ENCODE assay signal across 20 cellular contexts in the genomic region with DNA sequence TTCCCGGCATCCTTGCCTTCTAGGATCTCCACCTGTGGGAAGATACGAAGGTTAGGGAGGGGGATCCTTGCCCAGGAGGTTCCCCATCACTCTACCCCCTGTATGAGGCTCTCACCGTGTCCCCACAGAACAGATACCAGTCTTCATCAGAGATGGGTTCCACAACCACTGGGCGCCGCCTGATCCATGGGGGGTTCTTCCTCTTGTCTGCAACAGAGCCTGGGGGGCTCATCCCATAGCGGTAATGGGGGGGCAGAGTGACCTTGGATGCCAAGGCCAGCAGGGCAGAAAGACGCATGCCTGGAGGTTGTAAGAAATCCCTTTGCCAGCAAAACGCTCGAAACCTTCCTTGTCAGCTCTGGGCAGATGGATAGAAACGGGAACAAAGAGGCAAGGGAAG. TPM values are rescaled to one million over a fixed set of nuclear protein-coding genes. Genes with fewer than 3 reads are reported as not detected.
DNase-seq lines count a peak whose midpoint lies in the region; ATAC-seq and TF ChIP-seq lines count a peak whose summit lies in the region.
"Had no signal": no experiment of that assay in that cellular context is flagged by ENCODE, and none has a peak within 500 bp of the region (broad histone marks: within the 10 kb centered on the region; RNA-seq: fewer than 3 reads in every experiment).

No MANE protein-coding gene starts in this region.

- 96% methylated on average over 10 of the region's 10 CpGs for WGBS in SK-N-SH (ENCODE audit: low lambda C conversion rate)

- TF ChIP-seq RAD21 in SK-N-SH (IDR thresholded peaks at IDR 0.05; ENCODE audit: low read length), result no peak

- H3K79me2 ChIP-seq in SK-N-SH (ENCODE audit: insufficient read depth), result peaks cover 25% of the 10 kb centered on the region

- no peak overlapping the region for H3K4me3 ChIP-seq in SK-N-SH (ENCODE audit: low read depth in 2 of 2, low read length in 1 of 2)

- no peaks in the 10 kb centered on the region for H4K20me1 ChIP-seq in SK-N-SH (ENCODE audit: insufficient read depth)

- H3K36me3 ChIP-seq in SK-N-SH (replicated peaks in 1 of 2; ENCODE audit: control insufficient read depth in 1 of 2, insufficient read depth in 2 of 2, low read length in 1 of 2), result peaks cover 14 to 55% of the 10 kb centered on the region in 2 experiments

- peaks cover 19% of the 10 kb centered on the region for H3K4me1 Mint-ChIP-seq in T-helper 2 cell treated with Interferon-gamma antibody and Interleukin-4, amounts not matched to agents 5 μg/mL and 100 μg/mL, for 36 hours (ENCODE audit: low read depth)
- peaks cover 22 to 26% of the 10 kb centered on the region in 2 donors for H3K4me1 Mint-ChIP-seq in natural killer cell treated with Interleukin-12 subunit alpha and Interleukin-12 subunit beta and Interleukin-15 and Interleukin-18, amount 100 ng/mL, for 72 hours (ENCODE audit: low read depth in 2 of 2)
- H3K4me1 Mint-ChIP-seq in natural killer cell, result peaks cover 20 to 23% of the 10 kb centered on the region in 2 donors
- peaks cover 36% of the 10 kb centered on the region for H3K4me1 Mint-ChIP-seq in brain
- peaks cover 28% of the 10 kb centered on the region for H3K4me1 Mint-ChIP-seq in stimulated activated effector memory CD8-positive, alpha-beta T cell treated with anti-CD3 and anti-CD28 coated beads, Interleukin-12 subunit alpha, Interleukin-12 subunit beta, amount 100 ng/mL, for 72 hours

- H3K4me2 ChIP-seq in SK-N-SH, result no peak overlapping the region

- no peaks in the 10 kb centered on the region for H3K27me3 ChIP-seq in SK-N-SH (ENCODE audit: insufficient read depth)

- no peak overlapping the region for H3K9ac ChIP-seq in SK-N-SH

- TF ChIP-seq EP300 in SK-N-SH (IDR thresholded peaks at IDR 0.05; ENCODE audit: borderline replicate concordance in 1 of 2, low read depth in 1 of 2, low read length in 1 of 2), result no peak

- H3K27me3 Mint-ChIP-seq in T-helper 2 cell treated with Interferon-gamma antibody and Interleukin-4, amounts not matched to agents 5 μg/mL and 100 μg/mL, for 36 hours (ENCODE audit: low read depth), result no peaks in the 10 kb centered on the region
- no peaks in the 10 kb centered on the region for H3K27me3 Mint-ChIP-seq in natural killer cell treated with Interleukin-12 subunit alpha and Interleukin-12 subunit beta and Interleukin-15 and Interleukin-18, amount 100 ng/mL, for 72 hours
- H3K27me3 Mint-ChIP-seq in natural killer cell (ENCODE audit: low read depth in 2 of 2) (no peaks in the 10 kb centered on the region), brain (peaks cover 6% of the 10 kb centered on the region)

- ATAC-seq in natural killer cell treated with Interleukin-12 subunit alpha and Interleukin-12 subunit beta and Interleukin-15 and Interleukin-18, amount 100 ng/mL, for 72 hours, result no peak
- ATAC-seq in natural killer cell, result no peak
- no peak for ATAC-seq in stimulated activated effector memory CD8-positive, alpha-beta T cell treated with anti-CD3 and anti-CD28 coated beads, Interleukin-12 subunit alpha, Interleukin-12 subunit beta, amount 100 ng/mL, for 72 hours
- ATAC-seq: HepG2, Right ventricle myocardium inferior had no signal

- POLR2A ChIA-PET in SK-N-SH (lab: Yijun Ruan, JAX), result no interaction called here

- H3K27ac Mint-ChIP-seq in T-helper 2 cell treated with Interferon-gamma antibody and Interleukin-4, amounts not matched to agents 5 μg/mL and 100 μg/mL, for 36 hours, result peak overlapping the region; percentile 31
- H3K27ac Mint-ChIP-seq in natural killer cell treated with Interleukin-12 subunit alpha and Interleukin-12 subunit beta and Interleukin-15 and Interleukin-18, amount 100 ng/mL, for 72 hours, result peak overlapping the region; percentile 31 to 40
- H3K27ac Mint-ChIP-seq in natural killer cell (peak overlapping the region in 1 of 2 donors; percentile 70), brain (peak overlapping the region in 3 of 5 experiments; percentile 11 to 69 (median 53))
- peak overlapping the region; percentile 78 for H3K27ac Mint-ChIP-seq in stimulated activated effector memory CD8-positive, alpha-beta T cell treated with anti-CD3 and anti-CD28 coated beads, Interleukin-12 subunit alpha, Interleukin-12 subunit beta, amount 100 ng/mL, for 72 hours

- H3K4me3 Mint-ChIP-seq in T-helper 2 cell treated with Interferon-gamma antibody and Interleukin-4, amounts not matched to agents 5 μg/mL and 100 μg/mL, for 36 hours, result no peak overlapping the region
- H3K4me3 Mint-ChIP-seq in natural killer cell treated with Interleukin-12 subunit alpha and Interleukin-12 subunit beta and Interleukin-15 and Interleukin-18, amount 100 ng/mL, for 72 hours, result peak overlapping the region; percentile 67
- H3K4me3 Mint-ChIP-seq in natural killer cell, result no peak overlapping the region
- H3K4me3 Mint-ChIP-seq in brain, result peak overlapping the region in 4 of 5 experiments; percentile 24 to 86 (median 64)
- peak overlapping the region; percentile 91 for H3K4me3 Mint-ChIP-seq in stimulated activated effector memory CD8-positive, alpha-beta T cell treated with anti-CD3 and anti-CD28 coated beads, Interleukin-12 subunit alpha, Interleukin-12 subunit beta, amount 100 ng/mL, for 72 hours
- H3K4me3 Mint-ChIP-seq: HFFc6 had no signal

- H3K4me1 ChIP-seq in SK-N-SH (ENCODE audit: control insufficient read depth in 1 of 2, insufficient read depth in 2 of 2, low read depth in 1 of 2, low read length in 1 of 2), result peaks cover 5 to 6% of the 10 kb centered on the region in 2 experiments; a peak in 3 of 4 replicates

- H3K9me2 ChIP-seq in SK-N-SH, result no peaks in the 10 kb centered on the region

- intact Hi-C loops in natural killer cell (cut with micrococcal nuclease), result no loop called here

- H3K27ac ChIP-seq in SK-N-SH (ENCODE audit: low read depth in 2 of 2, low read length in 1 of 2), result no peak overlapping the region; a peak in 1 of 4 replicates
- H3K27ac ChIP-seq: C4-2B had no signal

- no peaks in the 10 kb centered on the region for H3K9me3 ChIP-seq in SK-N-SH

- peaks cover 32% of the 10 kb centered on the region for H3K36me3 Mint-ChIP-seq in T-helper 2 cell treated with Interferon-gamma antibody and Interleukin-4, amounts not matched to agents 5 μg/mL and 100 μg/mL, for 36 hours (ENCODE audit: low read depth)
- H3K36me3 Mint-ChIP-seq in natural killer cell treated with Interleukin-12 subunit alpha and Interleukin-12 subunit beta and Interleukin-15 and Interleukin-18, amount 100 ng/mL, for 72 hours, result peaks cover 14% of the 10 kb centered on the region
- H3K36me3 Mint-ChIP-seq in natural killer cell (no peaks in the 10 kb centered on the region), brain (peaks cover 3% of the 10 kb centered on the region)
- H3K36me3 Mint-ChIP-seq in stimulated activated effector memory CD8-positive, alpha-beta T cell treated with anti-CD3 and anti-CD28 coated beads, Interleukin-12 subunit alpha, Interleukin-12 subunit beta, amount 100 ng/mL, for 72 hours, result peaks cover 61% of the 10 kb centered on the region

- peaks cover 21% of the 10 kb centered on the region for H3F3A ChIP-seq in SK-N-SH (replicated peaks; ENCODE audit: insufficient read depth)

- TF ChIP-seq CTCF in natural killer cell (IDR thresholded peaks at IDR 0.05), result no peak
- TF ChIP-seq CTCF in brain (conservative IDR thresholded peaks at IDR 0.05), result no peak
- no peak for TF ChIP-seq CTCF in SK-N-SH (IDR thresholded peaks at IDR 0.05)

- no peaks in the 10 kb centered on the region for H3K9me3 Mint-ChIP-seq in T-helper 2 cell treated with Interferon-gamma antibody and Interleukin-4, amounts not matched to agents 5 μg/mL and 100 μg/mL, for 36 hours
- H3K9me3 Mint-ChIP-seq in natural killer cell treated with Interleukin-12 subunit alpha and Interleukin-12 subunit beta and Interleukin-15 and Interleukin-18, amount 100 ng/mL, for 72 hours, result no peaks in the 10 kb centered on the region
- no peaks in the 10 kb centered on the region for H3K9me3 Mint-ChIP-seq in natural killer cell
- no peaks in the 10 kb centered on the region for H3K9me3 Mint-ChIP-seq in brain
- H3K9me3 Mint-ChIP-seq in stimulated activated effector memory CD8-positive, alpha-beta T cell treated with anti-CD3 and anti-CD28 coated beads, Interleukin-12 subunit alpha, Interleukin-12 subunit beta, amount 100 ng/mL, for 72 hours, result no peaks in the 10 kb centered on the region
- H3K9me3 Mint-ChIP-seq: HFFc6 had no signal

- CTCF ChIA-PET in SK-N-SH (lab: Yijun Ruan, JAX), result interaction anchor here (0.7 to 8.6 kb wide), 6 partner anchors 9 to 190 kb away, joined by 3 to 42 read pairs (median 4); partner anchors contain the start of genes HDGF and ISG20L2

- no peak for DNase-seq in T-helper 2 cell treated with Interferon-gamma antibody and Interleukin-4, amounts not matched to agents 5 μg/mL and 100 μg/mL, for 36 hours (ENCODE audit: low spot score)
- no peak for DNase-seq in T-helper 2 cell
- DNase-seq in natural killer cell treated with Interleukin-12 subunit alpha and Interleukin-12 subunit beta and Interleukin-15 and Interleukin-18, amount 100 ng/mL, for 72 hours (ENCODE audit: low spot score), result no peak
- no peak for DNase-seq in natural killer cell
- no peak for DNase-seq in stimulated activated effector memory CD8-positive, alpha-beta T cell treated with anti-CD3 and anti-CD28 coated beads, Interleukin-12 subunit alpha, Interleukin-12 subunit beta, amount 100 ng/mL, for 72 hours (ENCODE audit: low spot score in 2 of 2)
- no peak for DNase-seq in HuH-7 (ENCODE audit: low spot score)
- DNase-seq in SK-N-SH, result no peak
- DNase-seq: 8988T, GF-D8, GOT3, HFFc6, Kasumi-1, NCI-H187 treated with DMSO at 0.1 percent for 48 hours, NCI-H2171, NCI-H446 treated with DMSO at 0.1 percent for 48 hours, NCI-H748 treated with DMSO at 0.1 percent for 48 hours had no signal

- H2AFZ ChIP-seq in SK-N-SH (ENCODE audit: low read depth), result no peak overlapping the region

RNA-seq across cellular contexts. Expression of gene MRPL24, which starts 2.5 kb away (rescaled TPM):
- total RNA-seq in natural killer cell treated with Interleukin-12 subunit alpha and Interleukin-12 subunit beta and Interleukin-15 and Interleukin-18, amount 100 ng/mL, for 72 hours, result 10 to 100 TPM; 52.9 to 71.2 TPM
- 10 to 100 TPM; 15.9 to 19.7 (median 18.7) TPM for total RNA-seq in natural killer cell
- polyA plus RNA-seq in brain (ENCODE audit: insufficient read depth, low read depth, low replicate concordance), result 111 TPM
- 149 and 171 TPM in 2 replicates for polyA plus RNA-seq in SK-N-SH (2012; rRNA removed)
- 141 and 142 TPM in 2 replicates for polyA plus RNA-seq in SK-N-SH (2012; cell fraction: cytosol; rRNA removed)
- 99.8 and 109 TPM in 2 replicates for polyA plus RNA-seq in SK-N-SH (2012; cell fraction: nucleus; rRNA removed)

RNA-seq across cellular contexts. Expression of gene ISG20L2, which starts 9.8 kb away (rescaled TPM):
- total RNA-seq in natural killer cell treated with Interleukin-12 subunit alpha and Interleukin-12 subunit beta and Interleukin-15 and Interleukin-18, amount 100 ng/mL, for 72 hours, result 10 to 100 TPM; 67.5 to 97.5 TPM
- total RNA-seq in natural killer cell, result 10 to 100 TPM; 60.3 to 71.9 (median 68.7) TPM
- polyA plus RNA-seq in brain (ENCODE audit: insufficient read depth, low read depth, low replicate concordance), result 41.5 TPM
- polyA plus RNA-seq in SK-N-SH (2012; rRNA removed), result 31.6 and 44.3 TPM in 2 replicates
- polyA plus RNA-seq in SK-N-SH (2012; cell fraction: cytosol; rRNA removed), result 28.2 and 36.0 TPM in 2 replicates
- 22.9 and 32.5 TPM in 2 replicates for polyA plus RNA-seq in SK-N-SH (2012; cell fraction: nucleus; rRNA removed)

RNA-seq across cellular contexts. Expression of gene METTL25B, which starts 10.1 kb away (rescaled TPM):
- 10 to 100 TPM; 33.0 to 37.4 TPM for total RNA-seq in natural killer cell treated with Interleukin-12 subunit alpha and Interleukin-12 subunit beta and Interleukin-15 and Interleukin-18, amount 100 ng/mL, for 72 hours
- 10 to 100 TPM; 23.5 to 25.3 (median 23.8) TPM for total RNA-seq in natural killer cell
- polyA plus RNA-seq in brain (ENCODE audit: insufficient read depth, low read depth, low replicate concordance) (46.8 TPM), SK-N-SH (2012; rRNA removed) (20.1 and 21.2 TPM in 2 replicates)
- polyA plus RNA-seq in SK-N-SH (2012; cell fraction: cytosol; rRNA removed), result 10.7 and 14.0 TPM in 2 replicates
- polyA plus RNA-seq in SK-N-SH (2012; cell fraction: nucleus; rRNA removed), result 51.7 and 72.4 TPM in 2 replicates

RNA-seq across cellular contexts. Expression of gene HDGF, which starts 13.1 kb away (rescaled TPM):
- 100 to 1,000 TPM; 208 to 308 TPM for total RNA-seq in natural killer cell treated with Interleukin-12 subunit alpha and Interleukin-12 subunit beta and Interleukin-15 and Interleukin-18, amount 100 ng/mL, for 72 hours
- 100 to 1,000 TPM in 1 of 3 donors, 10 to 100 TPM in 2; 95.3 to 110 (median 96.6) TPM for total RNA-seq in natural killer cell
- polyA plus RNA-seq in brain (ENCODE audit: insufficient read depth, low read depth, low replicate concordance) (502 TPM), SK-N-SH (2012; rRNA removed) (152 and 166 TPM in 2 replicates)
- polyA plus RNA-seq in SK-N-SH (2012; cell fraction: cytosol; rRNA removed), result 192 and 197 TPM in 2 replicates
- polyA plus RNA-seq in SK-N-SH (2012; cell fraction: nucleus; rRNA removed), result 145 and 148 TPM in 2 replicates

RNA-seq across cellular contexts. Expression of gene PRCC, which starts 28.9 kb away (rescaled TPM):
- 100 to 1,000 TPM in 1 of 2 donors, 10 to 100 TPM in 1; 86.2 to 116 TPM for total RNA-seq in natural killer cell treated with Interleukin-12 subunit alpha and Interleukin-12 subunit beta and Interleukin-15 and Interleukin-18, amount 100 ng/mL, for 72 hours
- 10 to 100 TPM; 66.5 to 92.4 (median 69.1) TPM for total RNA-seq in natural killer cell
- 111 TPM for polyA plus RNA-seq in brain (ENCODE audit: insufficient read depth, low read depth, low replicate concordance)
- polyA plus RNA-seq in SK-N-SH (2012; rRNA removed), result 39.2 and 51.8 TPM in 2 replicates
- polyA plus RNA-seq in SK-N-SH (2012; cell fraction: cytosol; rRNA removed), result 33.6 and 45.5 TPM in 2 replicates
- 54.8 and 58.9 TPM in 2 replicates for polyA plus RNA-seq in SK-N-SH (2012; cell fraction: nucleus; rRNA removed)

Comparison
In these comparisons a context has a peak if more than half of its experiments do, and no peak if none do; other contexts are left out.
1. H3K4me3 Mint-ChIP-seq: peak in natural killer cell treated with Interleukin-12 subunit alpha and Interleukin-12 subunit beta and Interleukin-15 and Interleukin-18, amount 100 ng/mL, for 72 hours (single experiment), brain (4 of 5) and stimulated activated effector memory CD8-positive, alpha-beta T cell treated with anti-CD3 and anti-CD28 coated beads, Interleukin-12 subunit alpha, Interleukin-12 subunit beta, amount 100 ng/mL, for 72 hours (single experiment); none in T-helper 2 cell treated with Interferon-gamma antibody and Interleukin-4, amounts not matched to agents 5 μg/mL and 100 μg/mL, for 36 hours (single experiment) and natural killer cell (single experiment).